In genomic region chr10:114632869-114633715, GRCh38 we compare ENCODE assay signal across 8 cellular contexts. TPM values are rescaled to one million over a fixed set of nuclear protein-coding genes. Genes with fewer than 3 reads are reported as not detected.
DNase-seq lines count a peak whose midpoint lies in the region; ATAC-seq and TF ChIP-seq lines count a peak whose summit lies in the region.

No MANE protein-coding gene starts in this region.

- TF ChIP-seq CTCF in foreskin fibroblast (IDR thresholded peaks at IDR 0.05; ENCODE audit: low read depth, low read length) = no peak

- H3K4me3 ChIP-seq in SK-N-MC = peak overlapping the region; percentile 52
- peak overlapping the region; percentile 4 to 12 for H3K4me3 ChIP-seq in foreskin fibroblast (ENCODE audit: low read depth in 1 of 2, low read length in 2 of 2)

- intact Hi-C loops in Right ventricle myocardium inferior (cut with DNase I) (loop anchor here (2.0 to 5.0 kb wide), 5 partner anchors 52 to 149 kb away; no protein-coding TSS in a partner anchor), cardiac septum (cut with DNase I) (loop anchor here (1.0 to 10.0 kb wide), 3 partner anchors 51 to 189 kb away; partner anchors contain the start of gene FHIP2A)

- peak overlapping the region; percentile 94 for H3K27ac ChIP-seq in SK-N-MC

- no peaks in the 10 kb centered on the region for H3K36me3 ChIP-seq in SK-N-MC (ENCODE audit: insufficient read depth, low read length)

- DNase-seq in Right ventricle myocardium inferior (ENCODE audit: missing footprints) (peak; percentile 64), cardiac septum (ENCODE audit: low spot score) (no peak), SK-N-MC (ENCODE audit: low read depth, low spot score) (no peak), foreskin fibroblast (peak; percentile 75 to 87), pons (ENCODE audit: low spot score) (peak; percentile 25), DMS53 treated with DMSO at 0.1 percent for 48 hours (lab: John Stamatoyannopoulos, UW; ENCODE audit: unreplicated experiment) (no peak)
- no peak for DNase-seq in activated CD4-positive, alpha-beta T cell treated with anti-CD3 and anti-CD28 coated beads for 4 hours
- no peak for DNase-seq in activated CD4-positive, CD25-positive, alpha-beta regulatory T cell treated with anti-CD3 and anti-CD28 coated beads, Interleukin-2, amount 50 U/mL, for 72 hours

- ATAC-seq in Right ventricle myocardium inferior = peak; percentile 58

- H3K9me3 ChIP-seq in SK-N-MC (ENCODE audit: low read depth, low read length) = no peaks in the 10 kb centered on the region

- H3K9ac ChIP-seq in SK-N-MC (ENCODE audit: insufficient read length) = peak overlapping the region; percentile 41

RNA-seq across cellular contexts. Expression of gene ABLIM1, which starts 25.0 kb away (rescaled TPM):
- 730 TPM for total RNA-seq in Right ventricle myocardium inferior
- total RNA-seq in cardiac septum = 473 TPM

Comparison
In these comparisons a context has a peak if more than half of its experiments do, and no peak if none do; other contexts are left out.
1. DNase-seq: peak in Right ventricle myocardium inferior (single experiment), foreskin fibroblast (2 of 2) and pons (single experiment); none in cardiac septum (single experiment), SK-N-MC (single experiment), DMS53 treated with DMSO at 0.1 percent for 48 hours (single experiment), activated CD4-positive, alpha-beta T cell treated with anti-CD3 and anti-CD28 coated beads for 4 hours (0 of 2) and activated CD4-positive, CD25-positive, alpha-beta regulatory T cell treated with anti-CD3 and anti-CD28 coated beads, Interleukin-2, amount 50 U/mL, for 72 hours (single experiment).